ENCODE assay signal across 11 cellular contexts in genomic region chr11:68051191-68052136, GRCh38. TPM values are rescaled to one million over a fixed set of nuclear protein-coding genes. Genes with fewer than 3 reads are reported as not detected.
DNase-seq lines count a peak whose midpoint lies in the region; ATAC-seq, FAIRE-seq and TF ChIP-seq lines count a peak whose summit lies in the region.
"Had no signal": no experiment of that assay in that cellular context is flagged by ENCODE, and none has a peak within 500 bp of the region (broad histone marks: within the 10 kb centered on the region; RNA-seq: fewer than 3 reads in every experiment).

No MANE protein-coding gene starts in this region.

- peak overlapping the region in 2 of 3 donors; percentile 20 to 62 for H3K27ac Mint-ChIP-seq in CD4-positive, CD25-positive, alpha-beta regulatory T cell
- peak overlapping the region; percentile 8 for H3K27ac Mint-ChIP-seq in central memory CD8-positive, alpha-beta T cell (ENCODE audit: low read depth)

- H3K27me3 ChIP-seq in CD4-positive, CD25-positive, alpha-beta regulatory T cell (ENCODE audit: control insufficient read depth, insufficient read depth, low read length), result no peaks in the 10 kb centered on the region
- no peaks in the 10 kb centered on the region for H3K27me3 ChIP-seq in colonic mucosa

- peaks cover 40% of the 10 kb centered on the region for H3K36me3 ChIP-seq in CD4-positive, CD25-positive, alpha-beta regulatory T cell (ENCODE audit: control insufficient read depth, insufficient read depth, low read length)
- no peaks in the 10 kb centered on the region for H3K36me3 ChIP-seq in mucosa of descending colon (ENCODE audit: low read depth)
- peaks cover 15% of the 10 kb centered on the region for H3K36me3 ChIP-seq in colonic mucosa

- no peak overlapping the region for H3K4me3 ChIP-seq in CD4-positive, CD25-positive, alpha-beta regulatory T cell (ENCODE audit: low read depth, low read length)
- H3K4me3 ChIP-seq in mucosa of descending colon, result no peak overlapping the region
- H3K4me3 ChIP-seq in colonic mucosa, result no peak overlapping the region

- no peak for DNase-seq in CD4-positive, CD25-positive, alpha-beta regulatory T cell
- DNase-seq in GM20000 (ENCODE audit: low spot score) (peak; percentile 19), mucosa of descending colon (no peak), GM12892 (ENCODE audit: insufficient read length) (no peak), colonic mucosa (no peak), hypothalamus (lab: John Stamatoyannopoulos, UW) (no peak)
- DNase-seq in central memory CD8-positive, alpha-beta T cell (ENCODE audit: low spot score in 2 of 2), result no peak
- no peak for DNase-seq in activated T-cell treated with anti-CD3 and anti-CD28 coated beads, Interleukin-2, amount 50 U/mL, for 4 hours
- DNase-seq: activated naive CD4-positive, alpha-beta T cell treated with Interleukin-2 at 50 U/mL for 16 hours; NCI-H2171; RPMI8226 had no signal

- no peak overlapping the region for H3K9ac ChIP-seq in colonic mucosa (ENCODE audit: low read depth in 2 of 2, low read length in 2 of 2)

- H3K9me3 ChIP-seq in CD4-positive, CD25-positive, alpha-beta regulatory T cell (ENCODE audit: control insufficient read depth in 2 of 2, low read length in 2 of 2), result no peaks in the 10 kb centered on the region
- no peaks in the 10 kb centered on the region for H3K9me3 ChIP-seq in mucosa of descending colon
- no peaks in the 10 kb centered on the region for H3K9me3 ChIP-seq in colonic mucosa

- no peak overlapping the region for H3K4me3 Mint-ChIP-seq in CD4-positive, CD25-positive, alpha-beta regulatory T cell
- H3K4me3 Mint-ChIP-seq in central memory CD8-positive, alpha-beta T cell, result no peak overlapping the region
- no peak overlapping the region for H3K4me3 Mint-ChIP-seq in activated T-cell treated with anti-CD3 and anti-CD28 coated beads, Interleukin-2, amount 50 U/mL, for 4 hours

- no peak overlapping the region for H3K27ac ChIP-seq in CD4-positive, CD25-positive, alpha-beta regulatory T cell (ENCODE audit: insufficient read depth, low read length, poor library complexity, severe bottlenecking)
- H3K27ac ChIP-seq in colonic mucosa, result no peak overlapping the region

- no peaks in the 10 kb centered on the region for H3K4me1 Mint-ChIP-seq in CD4-positive, CD25-positive, alpha-beta regulatory T cell
- H3K4me1 Mint-ChIP-seq in central memory CD8-positive, alpha-beta T cell, result no peaks in the 10 kb centered on the region
- H3K4me1 Mint-ChIP-seq in activated T-cell treated with anti-CD3 and anti-CD28 coated beads, Interleukin-2, amount 50 U/mL, for 4 hours (ENCODE audit: low read depth), result no peaks in the 10 kb centered on the region

- FAIRE-seq in GM12892 (lab: Jason Lieb, UNC), result no peak

- TF ChIP-seq CTCF in GM20000 (IDR thresholded peaks at IDR 0.05; ENCODE audit: extremely low read depth, missing control alignments), result no peak
- TF ChIP-seq CTCF in mucosa of descending colon (IDR thresholded peaks at IDR 0.05), result no peak
- no peak for TF ChIP-seq CTCF in colonic mucosa (IDR thresholded peaks at IDR 0.05)

- H3K27me3 Mint-ChIP-seq in CD4-positive, CD25-positive, alpha-beta regulatory T cell, result no peaks in the 10 kb centered on the region
- no peaks in the 10 kb centered on the region for H3K27me3 Mint-ChIP-seq in central memory CD8-positive, alpha-beta T cell
- no peaks in the 10 kb centered on the region for H3K27me3 Mint-ChIP-seq in activated T-cell treated with anti-CD3 and anti-CD28 coated beads, Interleukin-2, amount 50 U/mL, for 4 hours (ENCODE audit: low read depth)

- no peak for ATAC-seq in CD4-positive, CD25-positive, alpha-beta regulatory T cell (ENCODE audit: low read depth in 2 of 2)
- ATAC-seq in central memory CD8-positive, alpha-beta T cell (replicated peaks; ENCODE audit: extremely low read depth, poor library complexity, severe bottlenecking), result no peak
- peak; percentile 7 for ATAC-seq in mucosa of descending colon
- no peak for ATAC-seq in activated T-cell treated with anti-CD3 and anti-CD28 coated beads, Interleukin-2, amount 50 U/mL, for 4 hours

- H3K36me3 Mint-ChIP-seq in CD4-positive, CD25-positive, alpha-beta regulatory T cell, result peaks cover 6% of the 10 kb centered on the region
- peaks cover 12% of the 10 kb centered on the region for H3K36me3 Mint-ChIP-seq in central memory CD8-positive, alpha-beta T cell (ENCODE audit: insufficient read depth)
- peaks cover 17% of the 10 kb centered on the region for H3K36me3 Mint-ChIP-seq in activated T-cell treated with anti-CD3 and anti-CD28 coated beads, Interleukin-2, amount 50 U/mL, for 4 hours (ENCODE audit: insufficient read depth)

- H3K9me3 Mint-ChIP-seq in CD4-positive, CD25-positive, alpha-beta regulatory T cell, result peaks cover 0 to 3% (median 0%) of the 10 kb centered on the region in 7 donors
- no peaks in the 10 kb centered on the region for H3K9me3 Mint-ChIP-seq in central memory CD8-positive, alpha-beta T cell
- H3K9me3 Mint-ChIP-seq in activated T-cell treated with anti-CD3 and anti-CD28 coated beads, Interleukin-2, amount 50 U/mL, for 4 hours, result no peaks in the 10 kb centered on the region

- no peak for TF ChIP-seq POLR2A in GM12892 (IDR thresholded peaks at IDR 0.05; ENCODE audit: low read depth, low read length)

- no peaks in the 10 kb centered on the region for H3K4me1 ChIP-seq in CD4-positive, CD25-positive, alpha-beta regulatory T cell (ENCODE audit: control insufficient read depth, insufficient read depth, low read length, poor library complexity, severe bottlenecking)
- H3K4me1 ChIP-seq in mucosa of descending colon (ENCODE audit: low read depth), result no peaks in the 10 kb centered on the region
- H3K4me1 ChIP-seq in colonic mucosa, result no peaks in the 10 kb centered on the region

- intact Hi-C loops in mucosa of descending colon (cut with DNase I, micrococcal nuclease), result no loop called here
- intact Hi-C loops in colonic mucosa (cut with DNase I), result no loop called here

RNA-seq across cellular contexts. Expression of gene TCIRG1, which starts 12.6 kb away (rescaled TPM):
- total RNA-seq in CD4-positive, CD25-positive, alpha-beta regulatory T cell, result 290 TPM
- 10 to 100 TPM; 33.3 to 63.2 (median 46.2) TPM for polyA plus RNA-seq in CD4-positive, CD25-positive, alpha-beta regulatory T cell
- total RNA-seq in mucosa of descending colon, result 100 to 1,000 TPM; 155 to 189 (median 166) TPM
- polyA plus RNA-seq in GM12892 (2012; ENCODE audit: missing spikeins), result 32.9 TPM
- total RNA-seq in activated T-cell treated with anti-CD3 and anti-CD28 coated beads, Interleukin-2, amount 50 U/mL, for 4 hours, result 100 to 1,000 TPM in 2 of 3 donors, 10 to 100 TPM in 1; 87.0 to 109 (median 101) TPM
- total RNA-seq in colonic mucosa, result 100 to 1,000 TPM; 133 to 246 TPM

RNA-seq across cellular contexts. Expression of gene NDUFS8, which starts 21.0 kb away (rescaled TPM):
- total RNA-seq in CD4-positive, CD25-positive, alpha-beta regulatory T cell, result 66.6 TPM
- 100 to 1,000 TPM; 142 to 166 (median 152) TPM for polyA plus RNA-seq in CD4-positive, CD25-positive, alpha-beta regulatory T cell
- 100 to 1,000 TPM; 148 to 165 (median 162) TPM for total RNA-seq in mucosa of descending colon
- 67.3 TPM for polyA plus RNA-seq in GM12892 (2012; ENCODE audit: missing spikeins)
- total RNA-seq in activated T-cell treated with anti-CD3 and anti-CD28 coated beads, Interleukin-2, amount 50 U/mL, for 4 hours, result 100 to 1,000 TPM; 157 to 173 (median 159) TPM
- total RNA-seq in colonic mucosa, result 100 to 1,000 TPM; 149 to 247 TPM

RNA-seq across cellular contexts. Expression of gene ALDH3B1, which starts 41.3 kb away (rescaled TPM):
- not detected for total RNA-seq in CD4-positive, CD25-positive, alpha-beta regulatory T cell
- polyA plus RNA-seq in CD4-positive, CD25-positive, alpha-beta regulatory T cell, result not detected
- total RNA-seq in mucosa of descending colon (10 to 100 TPM in 2 of 3 donors, 1 to 10 TPM in 1; 8.6 to 18.9 (median 11.5) TPM), colonic mucosa (10 to 100 TPM; 17.7 to 18.8 TPM)
- 0.13 TPM for polyA plus RNA-seq in GM12892 (2012; ENCODE audit: missing spikeins)
- total RNA-seq in activated T-cell treated with anti-CD3 and anti-CD28 coated beads, Interleukin-2, amount 50 U/mL, for 4 hours, result under 1 TPM in 2 of 3 donors, not detected in 1; 0.08 to 0.15 TPM

RNA-seq across cellular contexts. Expression of gene UNC93B1, which starts 47.6 kb away (rescaled TPM):
- 19.0 TPM for total RNA-seq in CD4-positive, CD25-positive, alpha-beta regulatory T cell
- polyA plus RNA-seq in CD4-positive, CD25-positive, alpha-beta regulatory T cell, result 10 to 100 TPM; 12.8 to 16.0 (median 13.9) TPM
- total RNA-seq in mucosa of descending colon (10 to 100 TPM; 30.1 to 47.5 (median 46.8) TPM), colonic mucosa (10 to 100 TPM; 46.3 to 55.4 TPM)
- polyA plus RNA-seq in GM12892 (2012; ENCODE audit: missing spikeins), result 19.5 TPM
- 10 to 100 TPM; 12.8 to 15.6 (median 14.1) TPM for total RNA-seq in activated T-cell treated with anti-CD3 and anti-CD28 coated beads, Interleukin-2, amount 50 U/mL, for 4 hours
